ENCODE assay signal across 8 cellular contexts in the genomic region with DNA sequence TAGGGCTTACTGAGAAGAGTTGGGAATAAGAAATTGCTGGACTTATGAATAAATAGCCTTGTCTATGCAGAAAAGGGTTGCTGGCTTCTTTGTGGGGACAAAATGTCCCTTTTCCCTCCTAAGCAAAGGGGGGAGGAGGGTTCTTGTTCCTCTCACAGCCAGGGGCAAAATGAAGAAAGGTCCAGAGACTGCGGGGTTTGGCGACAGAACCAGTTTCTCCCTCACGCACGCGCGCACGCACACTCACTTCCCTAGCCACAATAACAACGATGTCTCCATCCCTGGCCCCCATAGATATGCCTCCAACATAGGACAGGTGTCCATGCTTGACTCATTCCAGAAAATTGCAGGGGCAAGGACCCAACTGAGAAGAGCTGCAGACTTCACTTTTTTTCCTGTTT. TPM values are rescaled to one million over a fixed set of nuclear protein-coding genes. Genes with fewer than 3 reads are reported as not detected.
DNase-seq lines count a peak whose midpoint lies in the region; ATAC-seq and TF ChIP-seq lines count a peak whose summit lies in the region.

No MANE protein-coding gene starts in this region.

- H3K36me3 Mint-ChIP-seq in naive B cell: no peaks in the 10 kb centered on the region

- no peak for TF ChIP-seq POLR2A in erythroblast (IDR thresholded peaks at IDR 0.05; ENCODE audit: low read length)

- peaks cover 18 to 37% (median 28%) of the 10 kb centered on the region in 3 donors for H3K4me1 Mint-ChIP-seq in naive B cell

- H3K4me1 ChIP-seq in cardiac muscle cell (ENCODE audit: low read depth) (peaks cover 51% of the 10 kb centered on the region), urinary bladder (ENCODE audit: insufficient read depth) (peaks cover 3% of the 10 kb centered on the region)

- H3K27ac ChIP-seq in cardiac muscle cell: peak overlapping the region; percentile 97
- H3K27ac ChIP-seq in dorsolateral prefrontal cortex: peak overlapping the region in 41 of 59 donors; percentile 9 to 99 (median 92)
- H3K27ac ChIP-seq in urinary bladder (ENCODE audit: low read depth): no peak overlapping the region

- DNase-seq in cardiac muscle cell (ENCODE audit: low read depth in 1 of 2, low spot score in 1 of 2): no peak
- no peak for DNase-seq in Right ventricle myocardium inferior (ENCODE audit: missing footprints)
- peak in 1 of 10 donors; percentile 23 for DNase-seq in dorsolateral prefrontal cortex
- no peak for DNase-seq in naive B cell
- no peak for DNase-seq in NCI-H2107 (lab: John Stamatoyannopoulos, UW)
- no peak for DNase-seq in erythroblast (lab: John Stamatoyannopoulos, UW)
- DNase-seq in activated naive CD4-positive, alpha-beta T cell (lab: John Stamatoyannopoulos, UW): no peak

- H3K27me3 ChIP-seq in cardiac muscle cell (no peaks in the 10 kb centered on the region), dorsolateral prefrontal cortex (no peaks in the 10 kb centered on the region)

- 61% methylated on average over 8 of the region's 8 CpGs for WGBS in urinary bladder

- H3K36me3 ChIP-seq in cardiac muscle cell (no peaks in the 10 kb centered on the region), urinary bladder (ENCODE audit: insufficient read depth) (no peaks in the 10 kb centered on the region)

- no peaks in the 10 kb centered on the region for H3K9me3 ChIP-seq in cardiac muscle cell (ENCODE audit: low read depth)

- no peaks in the 10 kb centered on the region for H3K9me3 Mint-ChIP-seq in naive B cell

- no peak overlapping the region for H3K27ac Mint-ChIP-seq in naive B cell

- TF ChIP-seq CTCF in cardiac muscle cell (IDR thresholded peaks at IDR 0.05; ENCODE audit: low read depth, low read length) (no peak), dorsolateral prefrontal cortex (IDR thresholded peaks at IDR 0.05 in 54 of 56, conservative IDR thresholded peaks at IDR 0.05 in 2 of 56; ENCODE audit: low read depth in 1 of 56, partially characterized antibody in 56 of 56) (no peak)

- H3K4me3 ChIP-seq in cardiac muscle cell: peak overlapping the region; percentile 97
- peak overlapping the region in 40 of 59 donors; percentile 67 to 94 (median 82) for H3K4me3 ChIP-seq in dorsolateral prefrontal cortex
- peak overlapping the region; percentile 82 for H3K4me3 ChIP-seq in urinary bladder (ENCODE audit: low read depth, low read length)

- H3K27me3 Mint-ChIP-seq in naive B cell: peaks cover 27 to 58% (median 42%) of the 10 kb centered on the region in 3 donors

- H3K4me3 Mint-ChIP-seq in naive B cell: peak overlapping the region in 5 of 8 donors; percentile 26 to 80 (median 70)

- intact Hi-C loops in Right ventricle myocardium inferior (cut with DNase I) (loop anchor here (5.0 kb wide), 1 partner anchor 65 kb away; no protein-coding TSS in a partner anchor), dorsolateral prefrontal cortex (cut with DNase I) (loop anchor here (5.0 kb wide), 2 partner anchors 75 to 1025 kb away; no protein-coding TSS in a partner anchor)

- ATAC-seq in Right ventricle myocardium inferior (no peak), naive B cell (ENCODE audit: low read depth in 2 of 2) (no peak)

RNA-seq across cellular contexts. Expression of gene ZMIZ1, which starts 3.3 kb away (rescaled TPM):
- total RNA-seq in cardiac muscle cell (57.1 and 78.8 TPM in 2 replicates), Right ventricle myocardium inferior (48.8 TPM), dorsolateral prefrontal cortex (100 to 1,000 TPM in 47 of 120 experiments, 10 to 100 TPM in 73; 67.5 to 153 (median 96.5) TPM), urinary bladder (30.2 TPM)
- polyA plus RNA-seq in cardiac muscle cell (48.2 and 57.7 TPM in 2 replicates), naive B cell (ENCODE audit: low read depth in 6 of 6) (1 to 10 TPM in 3 of 6 donors, under 1 TPM in 3; 0.11 to 2.9 (median 1.5) TPM), urinary bladder (54.6 TPM)
